ENCODE assay signal across 14 cellular contexts in genomic region chr21:38912355-38912619, GRCh38.
DNase-seq lines count a peak whose midpoint lies in the region; ATAC-seq and TF ChIP-seq lines count a peak whose summit lies in the region.
"Had no signal": no experiment of that assay in that cellular context is flagged by ENCODE, and none has a peak within 500 bp of the region (broad histone marks: within the 10 kb centered on the region; RNA-seq: fewer than 3 reads in every experiment).

No MANE protein-coding gene starts in this region.

- no peak for TF ChIP-seq CTCF in astrocyte of the spinal cord (IDR thresholded peaks at IDR 0.05; ENCODE audit: low read depth, low read length)
- no peak for TF ChIP-seq CTCF in stomach (IDR thresholded peaks at IDR 0.05)

- H3K4me3 ChIP-seq in astrocyte of the spinal cord (ENCODE audit: low read depth, low read length): no peak overlapping the region
- H3K4me3 ChIP-seq in mucosa of rectum (ENCODE audit: low read length in 2 of 2): no peak overlapping the region
- H3K4me3 ChIP-seq in stomach: no peak overlapping the region
- H3K4me3 ChIP-seq in SJCRH30: no peak overlapping the region
- H3K4me3 ChIP-seq in effector memory CD4-positive, alpha-beta T cell (ENCODE audit: insufficient read depth, low read depth, low read length, poor library complexity, severe bottlenecking): no peak overlapping the region
- H3K4me3 ChIP-seq: HAP-1 had no signal

- WGBS in stomach, 5 donors: 93 to 99% (median 95%) methylated on average over 6 of the region's 6 CpGs

- H3K9ac ChIP-seq in mucosa of rectum (ENCODE audit: low read depth in 1 of 2, low read length in 2 of 2): peak overlapping the region in 1 of 2 donors; percentile 47

- in situ Hi-C loops in astrocyte of the spinal cord (cut with HindIII; ENCODE audit: low sequenced_read_pairs): no loop called here

- peaks cover 44 to 79% of the 10 kb centered on the region in 2 donors for H3K4me1 ChIP-seq in mucosa of rectum (ENCODE audit: control insufficient read depth in 2 of 2, insufficient read depth in 2 of 2, low read length in 2 of 2)
- peaks cover 50 to 83% (median 64%) of the 10 kb centered on the region in 4 donors for H3K4me1 ChIP-seq in stomach
- peaks cover 2% of the 10 kb centered on the region; the same call in 1 of the 2 replicates for H3K4me1 ChIP-seq in SJCRH30
- no peaks in the 10 kb centered on the region for H3K4me1 ChIP-seq in effector memory CD4-positive, alpha-beta T cell (ENCODE audit: control insufficient read depth, insufficient read depth, low read length, poor library complexity, severe bottlenecking)
- H3K4me1 ChIP-seq: HAP-1 had no signal

- intact Hi-C loops in stomach (cut with DNase I; ENCODE audit: low total_unique reads): no loop called here

- H3K27ac ChIP-seq in mucosa of rectum (ENCODE audit: low read depth in 2 of 2, low read length in 2 of 2): peak overlapping the region; percentile 96 to 97
- peak overlapping the region; percentile 22 to 94 (median 87) for H3K27ac ChIP-seq in stomach
- no peak overlapping the region for H3K27ac ChIP-seq in SJCRH30
- no peak overlapping the region for H3K27ac ChIP-seq in effector memory CD4-positive, alpha-beta T cell (ENCODE audit: insufficient read depth, low read length, poor library complexity, severe bottlenecking)

- ATAC-seq in HG03280 (IDR thresholded peaks at IDR 0.05; ENCODE audit: unreplicated experiment): no peak

- no peaks in the 10 kb centered on the region for H3K9me3 ChIP-seq in mucosa of rectum (ENCODE audit: control insufficient read depth in 2 of 2, low read length in 2 of 2)
- no peaks in the 10 kb centered on the region for H3K9me3 ChIP-seq in stomach
- no peaks in the 10 kb centered on the region; the same call in 1 of the 2 replicates for H3K9me3 ChIP-seq in SJCRH30 (replicated peaks)
- no peaks in the 10 kb centered on the region for H3K9me3 ChIP-seq in effector memory CD4-positive, alpha-beta T cell (ENCODE audit: control insufficient read depth, low read length)
- H3K9me3 ChIP-seq: HAP-1 had no signal

- H3K27me3 ChIP-seq in mucosa of rectum (ENCODE audit: control insufficient read depth in 2 of 2, insufficient read depth in 2 of 2, low read length in 2 of 2) (no peaks in the 10 kb centered on the region), stomach (no peaks in the 10 kb centered on the region), SJCRH30 (0 out of 2 replicates have a peak, but pooled peaks cover 4% of the 10 kb centered on the region)
- no peaks in the 10 kb centered on the region for H3K27me3 ChIP-seq in effector memory CD4-positive, alpha-beta T cell (replicated peaks; ENCODE audit: control insufficient read depth, insufficient read depth, low read length, poor library complexity, severe bottlenecking)

- TF ChIP-seq POLR2A in stomach (IDR thresholded peaks at IDR 0.05): no peak

- TF ChIP-seq EP300 in stomach (IDR thresholded peaks at IDR 0.05): no peak

- H3K36me3 ChIP-seq in mucosa of rectum (ENCODE audit: control insufficient read depth in 2 of 2, insufficient read depth in 2 of 2, low read length in 2 of 2): no peaks in the 10 kb centered on the region
- no peaks in the 10 kb centered on the region for H3K36me3 ChIP-seq in stomach
- H3K36me3 ChIP-seq in SJCRH30: no peaks in the 10 kb centered on the region
- no peaks in the 10 kb centered on the region for H3K36me3 ChIP-seq in effector memory CD4-positive, alpha-beta T cell (ENCODE audit: control insufficient read depth, insufficient read depth, low read length)
- H3K36me3 ChIP-seq: HAP-1 had no signal

- DNase-seq in GM03348 (ENCODE audit: low spot score): peak; percentile 42
- peak; percentile 21 for DNase-seq in astrocyte of the spinal cord (ENCODE audit: low read depth, low spot score)
- DNase-seq in stomach: no peak
- DNase-seq in SJCRH30: no peak
- DNase-seq in effector memory CD4-positive, alpha-beta T cell: no peak
- no peak for DNase-seq in DMS153 (lab: John Stamatoyannopoulos, UW)
- DNase-seq: activated CD4-positive, alpha-beta T cell treated with anti-CD3 and anti-CD28 coated beads for 48 hours; hippocampal formation; NCI-H2171 treated with DMSO at 0.1 percent for 48 hours; NCI-H82; occipital lobe had no signal

Comparison
In these comparisons a context has a peak if more than half of its experiments do, and no peak if none do; other contexts are left out.
1. DNase-seq: peak in GM03348 (single experiment) and astrocyte of the spinal cord (single experiment); none in stomach (single experiment), SJCRH30 (0 of 2), effector memory CD4-positive, alpha-beta T cell (0 of 3) and DMS153 (single experiment).
2. H3K27ac ChIP-seq: peak in mucosa of rectum (2 of 2) and stomach (5 of 5); none in SJCRH30 (single experiment) and effector memory CD4-positive, alpha-beta T cell (single experiment).